13 cellular contexts compared by ENCODE assay signal in genomic region chr7:123966936-123967335, GRCh38.
DNase-seq lines count a peak whose midpoint lies in the region; ATAC-seq and TF ChIP-seq lines count a peak whose summit lies in the region.
"Had no signal": no experiment of that assay in that cellular context is flagged by ENCODE, and none has a peak within 500 bp of the region (broad histone marks: within the 10 kb centered on the region; RNA-seq: fewer than 3 reads in every experiment).

No MANE protein-coding gene starts in this region.

- in situ Hi-C loops in GM13977 (cut with MboI; ENCODE audit: low pct_unique_long_range_greater_than_20kb, low sequenced_read_pairs, unreplicated experiment) = no loop called here

- TF ChIP-seq CTCF in GM12873 (IDR thresholded peaks at IDR 0.05; ENCODE audit: insufficient read depth, low read depth, low read length, missing control alignments) (peak; percentile 11), GM13977 (IDR thresholded peaks at IDR 0.05; ENCODE audit: extremely low read depth, insufficient read depth, missing control alignments) (no peak)

- TF ChIP-seq POLR2A in GM18505 (IDR thresholded peaks at IDR 0.05; ENCODE audit: borderline replicate concordance, extremely low read depth, insufficient read depth, insufficient read length) = no peak

- DNase-seq in AML-193 (lab: John Stamatoyannopoulos, UW) (peak; percentile 18 to 42), OCI-M1 (lab: John Stamatoyannopoulos, UW) (peak; percentile 33), foreskin melanocyte (peak; percentile 12), retina (no peak), GM13977 (ENCODE audit: low spot score) (no peak), UCSD-AML1 (lab: John Stamatoyannopoulos, UW; ENCODE audit: unreplicated experiment) (no peak)
- DNase-seq: amniotic stem cell; effector CD4-positive, alpha-beta T cell; NCI-H146; stimulated activated CD4-positive, alpha-beta T cell treated with anti-CD3 and anti-CD28 coated beads, Interleukin-1b, Interleukin-23, amount 100 ng/mL, for 48 hours; stimulated activated naive CD4-positive, alpha-beta T cell had no signal

- ATAC-seq in GM18505 (IDR thresholded peaks at IDR 0.05; ENCODE audit: unreplicated experiment) = no peak

Comparison
In these comparisons a context has a peak if more than half of its experiments do, and no peak if none do; other contexts are left out.
1. DNase-seq: peak in AML-193 (2 of 2), OCI-M1 (single experiment) and foreskin melanocyte (single experiment); none in retina (single experiment), GM13977 (single experiment) and UCSD-AML1 (single experiment).